8 cellular contexts compared by ENCODE assay signal in the genomic region with DNA sequence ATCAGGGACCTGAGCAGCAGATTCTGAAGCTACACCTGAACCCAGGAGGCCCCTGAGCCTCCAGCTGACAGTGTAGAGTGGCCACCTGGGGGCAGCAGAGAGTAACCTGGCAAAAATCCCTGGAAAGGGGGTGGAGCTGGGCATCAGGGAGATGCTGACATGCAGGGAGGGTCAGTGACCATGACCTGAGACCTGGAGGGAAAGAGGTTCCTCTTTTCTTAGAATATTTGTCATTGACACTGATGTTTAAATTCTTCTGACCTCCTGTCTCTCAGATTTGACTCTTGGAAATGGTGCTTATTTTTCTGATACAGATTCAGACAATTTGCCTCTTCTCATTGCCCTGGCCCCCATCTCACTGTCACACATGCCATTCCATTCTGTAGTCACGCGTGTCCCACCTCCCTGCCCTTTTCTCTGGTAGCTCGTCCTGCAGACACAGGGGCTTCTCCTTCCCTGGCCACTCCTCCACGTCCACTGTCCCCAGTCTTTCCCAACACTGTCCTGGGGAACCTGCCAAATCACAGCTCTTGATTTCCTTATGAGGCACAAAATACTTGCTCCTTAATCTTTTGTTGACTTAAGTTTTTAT.
DNase-seq lines count a peak whose midpoint lies in the region; ATAC-seq lines count a peak whose summit lies in the region.

No MANE protein-coding gene starts in this region.

- no peak for ATAC-seq in HG02623 (IDR thresholded peaks at IDR 0.05; ENCODE audit: unreplicated experiment)
- ATAC-seq in GM19328 (IDR thresholded peaks at IDR 0.05; ENCODE audit: unreplicated experiment) = no peak

- DNase-seq in DMS53 (lab: John Stamatoyannopoulos, UW) (peak; percentile 61), DMS53 treated with DMSO at 0.1 percent for 48 hours (lab: John Stamatoyannopoulos, UW; ENCODE audit: unreplicated experiment) (no peak), LHCN-M2 (ENCODE audit: low read depth) (peak; percentile 20), ecto neural progenitor cell (ENCODE audit: low spot score) (peak; percentile 80), myocyte (ENCODE audit: low read depth) (peak; percentile 22)
- peak; percentile 10 to 45 for DNase-seq in activated CD4-positive, alpha-beta T cell treated with anti-CD3 and anti-CD28 coated beads for 24 hours (ENCODE audit: low read depth in 2 of 2)
